8 cellular contexts compared by ENCODE assay signal in genomic region chr17:38296834-38297517, GRCh38. TPM values are rescaled to one million over a fixed set of nuclear protein-coding genes. Genes with fewer than 3 reads are reported as not detected.
DNase-seq lines count a peak whose midpoint lies in the region; ATAC-seq and TF ChIP-seq lines count a peak whose summit lies in the region.
"Not testable (repeated sequence)": the region's sequence is repeated elsewhere in the genome, so short reads cannot be mapped to it uniquely, and the experiment has no call there.

TSS of gene MRPL45 (plus strand) at chr17:38297168. CDS start at chr17:38297184, 16 bp downstream.

- H3K4me3 ChIP-seq in BE2C (ENCODE audit: low read depth, low read length) (peak within 1 kb of the TSS; percentile 78), choroid plexus epithelial cell (ENCODE audit: low read depth, low read length) (peak within 1 kb of the TSS; percentile 68)

- not testable (repeated sequence) for H3K27me3 ChIP-seq in BE2C

- H3K4me1 ChIP-seq in BE2C, result not testable (repeated sequence)

- not testable (repeated sequence) for H3K36me3 ChIP-seq in BE2C

- TF ChIP-seq CTCF in BE2C (IDR thresholded peaks at IDR 0.05; ENCODE audit: low read depth, low read length); choroid plexus epithelial cell (conservative IDR thresholded peaks at IDR 0.05; ENCODE audit: low read depth, low read length): not testable (repeated sequence)

- DNase-seq in BE2C (peak; percentile 99), NCI-H524 treated with DMSO at 0.1 percent for 48 hours (lab: John Stamatoyannopoulos, UW) (peak; percentile 78), choroid plexus epithelial cell (ENCODE audit: low read depth) (peak; percentile 99), kidney glomerular epithelial cell (lab: John Stamatoyannopoulos, UW) (peak; percentile 84)
- DNase-seq in activated CD4-positive, alpha-beta T cell treated with anti-CD3 and anti-CD28 coated beads for 4 hours, result peak; percentile 95 to 97
- peak; percentile 95 to 96 for DNase-seq in stimulated activated CD4-positive, alpha-beta T cell treated with anti-CD3 and anti-CD28 coated beads, Interleukin-15, amount 100 ng/mL, for 48 hours (ENCODE audit: low read depth in 2 of 2)

- H3K9me3 ChIP-seq in BE2C, result not testable (repeated sequence)

- ATAC-seq in GM19324 (IDR thresholded peaks at IDR 0.05; ENCODE audit: low FRiP score, unreplicated experiment), result peak; percentile 95
- ATAC-seq in HG03460 (IDR thresholded peaks at IDR 0.05; ENCODE audit: unreplicated experiment), result peak; percentile 96

RNA-seq across cellular contexts. Expression of gene MRPL45, which starts in this region (rescaled TPM):
- 32.5 TPM for polyA plus RNA-seq in BE2C (2012; ENCODE audit: insufficient read depth, insufficient read length, low read depth)

Comparison
In these comparisons a context has a peak if more than half of its experiments do, and no peak if none do; other contexts are left out.
1. Peak in every context shown above with its lines: DNase-seq, ATAC-seq and H3K4me3 ChIP-seq.